8 cellular contexts compared by ENCODE assay signal in the genomic region with DNA sequence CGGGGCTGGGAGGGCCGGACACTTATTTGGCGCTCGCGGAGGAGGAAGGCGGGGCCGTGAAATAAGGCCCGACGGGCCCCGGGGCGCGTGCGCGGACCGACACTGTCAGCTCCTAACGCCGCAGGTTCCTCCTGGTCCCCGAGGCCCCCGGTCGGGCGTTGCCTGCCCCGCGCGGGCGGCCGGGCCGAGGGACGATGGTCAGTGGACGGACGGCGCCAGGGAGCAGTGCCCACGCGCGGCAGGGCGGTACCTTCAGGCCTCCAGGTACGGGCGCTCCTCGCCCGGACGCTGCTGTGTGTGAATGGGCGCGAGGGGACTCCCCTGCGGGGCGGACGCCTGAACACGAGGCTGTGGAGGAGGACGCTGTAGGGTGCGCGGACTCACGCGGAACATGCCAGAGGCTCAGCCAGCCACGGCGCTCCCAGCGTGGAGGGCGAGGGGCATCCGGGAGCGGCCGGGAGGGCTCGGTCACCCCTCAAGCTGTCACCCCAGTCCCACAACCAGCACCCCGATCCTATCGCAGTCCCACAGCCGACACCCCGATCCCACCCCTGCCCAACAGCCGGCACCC. TPM values are rescaled to one million over a fixed set of nuclear protein-coding genes. Genes with fewer than 3 reads are reported as not detected.
A peak's percentile ranks its signal among the peaks of the same experiment; 100 is the strongest.
DNase-seq lines count a peak whose midpoint lies in the region; ATAC-seq, FAIRE-seq and TF ChIP-seq lines count a peak whose summit lies in the region.

No MANE protein-coding gene starts in this region.

- H3K9me3 ChIP-seq in HUES48 (ENCODE audit: control insufficient read depth, insufficient read depth, low read length), result no peaks in the 10 kb centered on the region
- no peaks in the 10 kb centered on the region for H3K9me3 ChIP-seq in OCI-LY7 (ENCODE audit: low read length)

- H3K4me3 ChIP-seq in HUES48 (ENCODE audit: low read depth, low read length) (peak overlapping the region; percentile 97), OCI-LY7 (ENCODE audit: low read depth, low read length, poor library complexity, severe bottlenecking) (peak overlapping the region; percentile 96)

- peak overlapping the region; percentile 91 for H3K27ac ChIP-seq in HUES48 (ENCODE audit: low read depth, low read length)
- peak overlapping the region; percentile 48 for H3K27ac ChIP-seq in OCI-LY7 (ENCODE audit: low read depth, low read length, poor library complexity, severe bottlenecking)
- peak overlapping the region; percentile 88 for H3K27ac ChIP-seq in epithelial cell of prostate

- H3K36me3 ChIP-seq in HUES48 (ENCODE audit: control insufficient read depth, insufficient read depth, low read length) (no peaks in the 10 kb centered on the region), OCI-LY7 (ENCODE audit: insufficient read depth, low read length) (peaks cover 16% of the 10 kb centered on the region; the same call in 1 of the 2 replicates)

- TF ChIP-seq CTCF in D721Med (IDR thresholded peaks at IDR 0.05; ENCODE audit: insufficient read depth, missing control alignments) (no peak), OCI-LY7 (conservative IDR thresholded peaks at IDR 0.05; ENCODE audit: low read length) (no peak)

- H2AFZ ChIP-seq in OCI-LY7 (ENCODE audit: low read length), result 0 out of 2 replicates have a peak overlapping the region, but pooled peaks have one; percentile 34

- no TSS peak for BruUV-seq in OCI-LY7 (replicated peaks; lab: Mats Ljungman, UMichigan)

- H4K20me1 ChIP-seq in OCI-LY7 (ENCODE audit: insufficient read depth, low read length), result no peaks in the 10 kb centered on the region

- H3K9ac ChIP-seq in HUES48 (ENCODE audit: low read depth, low read length), result peak overlapping the region; percentile 76

- FAIRE-seq in D721Med (lab: Jason Lieb, UNC), result no peak

- peaks cover 45% of the 10 kb centered on the region for H3K79me2 ChIP-seq in OCI-LY7 (ENCODE audit: insufficient read depth, low read depth, low read length)

- H3K9me2 ChIP-seq in OCI-LY7 (ENCODE audit: insufficient read depth, low read length), result no peaks in the 10 kb centered on the region

- H3K4me1 ChIP-seq in HUES48 (ENCODE audit: control insufficient read depth, insufficient read depth, low read length) (no peaks in the 10 kb centered on the region; the same call in 1 of the 2 replicates), OCI-LY7 (ENCODE audit: insufficient read depth, low read length, poor library complexity, severe bottlenecking) (peaks cover 15% of the 10 kb centered on the region)

- peak; percentile 97 for DNase-seq in D721Med (ENCODE audit: insufficient read length, low spot score)
- peak; percentile 97 for DNase-seq in OCI-LY7 (ENCODE audit: low spot score)
- DNase-seq in activated T-cell treated with anti-CD3 and anti-CD28 coated beads for 4 hours, result peak; percentile 92
- DNase-seq in epithelial cell of prostate (ENCODE audit: low read depth, low spot score), result peak; percentile 70
- peak; percentile 95 for DNase-seq in mucosa of gallbladder (ENCODE audit: low spot score)
- DNase-seq in stimulated activated CD8-positive, alpha-beta memory T cell treated with anti-CD3 and anti-CD28 coated beads, Interleukin-4, amount 100 ng/mL, for 24 hours (ENCODE audit: low read depth), result peak; percentile 86

- intact Hi-C loops in OCI-LY7 (cut with micrococcal nuclease; ENCODE audit: unreplicated experiment), result loop anchor here (5.0 to 10.0 kb wide), 4 partner anchors 75 to 450 kb away; a partner anchor contains a TSS

- ATAC-seq in GM21423 (IDR thresholded peaks at IDR 0.05; ENCODE audit: unreplicated experiment), result peak; percentile 65

- peak overlapping the region; percentile 74 for H3K4me2 ChIP-seq in OCI-LY7 (ENCODE audit: low read length)

- CTCF ChIA-PET in OCI-LY7 (lab: Charles Lee; ENCODE audit: unreplicated experiment), result interaction anchor here (0.6 kb wide), 3 partner anchors 14 to 65 kb away, joined by 3 to 9 read pairs (median 6); no protein-coding TSS in a partner anchor

- no peaks in the 10 kb centered on the region for H3K27me3 ChIP-seq in HUES48 (ENCODE audit: control insufficient read depth, insufficient read depth, low read length)

- POLR2A ChIA-PET in OCI-LY7 (lab: Charles Lee), result interaction anchor here (0.6 to 1.7 kb wide), 4 partner anchors 11 to 15 kb away, joined by 3 to 11 read pairs (median 3); no protein-coding TSS in a partner anchor

RNA-seq across cellular contexts. Expression of a gene that starts 0.3 kb away (rescaled TPM):
- 14.3 and 15.6 TPM in 2 replicates for total RNA-seq in OCI-LY7 (2014; rRNA removed; shearing (Covaris generic))
- total RNA-seq in OCI-LY7 (2022), result 15.0 and 15.6 TPM in 2 replicates
- 12.1 TPM for total RNA-seq in mucosa of gallbladder

RNA-seq across cellular contexts. Expression of a gene that starts 26.0 kb away (rescaled TPM):
- total RNA-seq in OCI-LY7 (2014; rRNA removed; shearing (Covaris generic)), result 4.0 and 6.7 TPM in 2 replicates
- 6.7 and 7.5 TPM in 2 replicates for total RNA-seq in OCI-LY7 (2022)
- total RNA-seq in mucosa of gallbladder, result 11.1 TPM

RNA-seq across cellular contexts. Expression of a gene that starts 30.9 kb away (rescaled TPM):
- 20.0 and 22.5 TPM in 2 replicates for total RNA-seq in OCI-LY7 (2014; rRNA removed; shearing (Covaris generic))
- total RNA-seq in OCI-LY7 (2022) (47.2 and 55.0 TPM in 2 replicates), mucosa of gallbladder (30.2 TPM)

RNA-seq across cellular contexts. Expression of a gene that starts 53.2 kb away (rescaled TPM):
- 3.6 and 6.5 TPM in 2 replicates for total RNA-seq in OCI-LY7 (2014; rRNA removed; shearing (Covaris generic))
- 8.3 and 8.6 TPM in 2 replicates for total RNA-seq in OCI-LY7 (2022)
- total RNA-seq in mucosa of gallbladder, result 48.9 TPM

Comparison
In these comparisons a context has a peak if more than half of its experiments do, and no peak if none do; other contexts are left out.
1. Peak in every context shown above with its lines: DNase-seq, ATAC-seq, H3K4me3 ChIP-seq and H3K27ac ChIP-seq.